In the genomic region with DNA sequence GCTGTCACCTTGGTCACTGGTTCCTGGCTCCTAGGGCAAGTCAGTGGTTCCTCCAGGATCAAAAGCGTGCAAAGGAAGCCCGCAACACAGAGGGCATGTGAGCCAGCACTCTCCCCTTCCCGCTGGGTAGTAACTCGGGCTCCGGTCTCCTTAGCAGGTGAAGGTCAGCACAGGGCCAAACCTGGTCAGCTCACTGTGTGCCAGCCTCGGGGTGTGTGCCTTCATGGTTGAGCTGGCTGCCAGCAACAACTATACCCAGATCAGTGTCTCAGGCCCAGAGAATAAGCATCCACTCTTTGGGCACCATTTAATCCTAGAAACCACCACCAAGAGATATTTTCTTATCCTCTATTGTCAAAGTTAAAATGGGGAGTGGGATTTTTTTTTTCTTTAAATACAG, we compare ENCODE assay signal across 36 cellular contexts. TPM values are rescaled to one million over a fixed set of nuclear protein-coding genes. Genes with fewer than 3 reads are reported as not detected.
"Had no signal": no experiment of that assay in that cellular context is flagged by ENCODE, and none has a peak within 500 bp of the region (broad histone marks: within the 10 kb centered on the region; RNA-seq: fewer than 3 reads in every experiment).

No MANE protein-coding gene starts in this region.

- H3K27me3 ChIP-seq: ascending aorta had no signal

- H3K27me3 Mint-ChIP-seq: activated CD8-positive, alpha-beta T cell treated with anti-CD3 and anti-CD28 coated beads for 36 hours; activated naive CD4-positive, alpha-beta T cell treated with anti-CD3 and anti-CD28 coated beads, Interleukin-2, amount 50 U/mL, for 24 hours; activated naive CD8-positive, alpha-beta T cell; activated naive CD8-positive, alpha-beta T cell treated with anti-CD3 and anti-CD28 coated beads, Interleukin-2, amount 50 U/mL, for 24 hours; central memory CD8-positive, alpha-beta T cell had no signal

- H3K4me1 ChIP-seq: ascending aorta had no signal

- H3K4me1 Mint-ChIP-seq: activated B cell treated with CpG ODN at 0.5 μM for 24 hours; activated CD4-positive, alpha-beta T cell treated with anti-CD3 and anti-CD28 coated beads, Interleukin-2, amount 10 ng/mL, durations not matched to agents 24 days and 14 days; activated CD8-positive, alpha-beta memory T cell treated with anti-CD3 and anti-CD28 coated beads, Interleukin-2, amount 10 ng/mL, durations not matched to agents 7 days and 5 days; activated naive CD4-positive, alpha-beta T cell treated with anti-CD3 and anti-CD28 coated beads, Interleukin-2, amount 10 ng/mL, durations not matched to agents 7 days and 5 days; activated naive CD4-positive, alpha-beta T cell treated with anti-CD3 and anti-CD28 coated beads, Interleukin-2, amount 50 U/mL, for 24 hours; activated naive CD8-positive, alpha-beta T cell treated with anti-CD3 and anti-CD28 coated beads, Interleukin-2, amount 50 U/mL, for 24 hours; central memory CD8-positive, alpha-beta T cell had no signal

- H3K9me3 Mint-ChIP-seq: activated B cell treated with CpG ODN at 0.5 μM for 24 hours; activated CD4-positive, alpha-beta memory T cell treated with anti-CD3 and anti-CD28 coated beads for 36 hours; activated CD4-positive, alpha-beta T cell treated with anti-CD3 and anti-CD28 coated beads, Interleukin-2, amount 10 ng/mL, durations not matched to agents 24 days and 14 days; activated CD8-positive, alpha-beta T cell treated with anti-CD3 and anti-CD28 coated beads for 36 hours; activated naive CD4-positive, alpha-beta T cell treated with anti-CD3 and anti-CD28 coated beads, Interleukin-2, amount 10 ng/mL, durations not matched to agents 7 days and 5 days; activated naive CD4-positive, alpha-beta T cell treated with anti-CD3 and anti-CD28 coated beads, Interleukin-2, amount 50 U/mL, for 24 hours; activated naive CD8-positive, alpha-beta T cell treated with anti-CD3 and anti-CD28 coated beads, Interleukin-2, amount 10 ng/mL, durations not matched to agents 7 days and 5 days; activated naive CD8-positive, alpha-beta T cell treated with anti-CD3 and anti-CD28 coated beads, Interleukin-2, amount 50 U/mL, for 24 hours; activated T-cell treated with anti-CD3 and anti-CD28 coated beads, Interleukin-2, amount 50 U/mL, for 24 hours; activated T-helper 2 cell treated with anti-CD3 and anti-CD28 coated beads, Interferon-gamma antibody, Interleukin-2, Interleukin-4, amounts not matched to agents 10 μg/mL and 5 μg/mL and 100 μg/mL, durations not matched to agents 14 hours and 24 hours and 36 hours; central memory CD8-positive, alpha-beta T cell; T-helper 1 cell treated with Interleukin-12 subunit alpha and Interleukin-12 subunit beta and Interleukin-4 antibody, amounts not matched to agents 30 μg/mL and 1 μg/mL, for 36 hours; T-helper 2 cell treated with Interferon-gamma antibody and Interleukin-4, amounts not matched to agents 5 μg/mL and 100 μg/mL, for 36 hours had no signal

- H3K27ac Mint-ChIP-seq: activated B cell treated with CpG ODN at 0.5 μM for 24 hours; activated CD4-positive, alpha-beta memory T cell treated with anti-CD3 and anti-CD28 coated beads for 36 hours; activated CD4-positive, alpha-beta T cell treated with anti-CD3 and anti-CD28 coated beads, Interleukin-2, amount 10 ng/mL, durations not matched to agents 24 days and 14 days; activated CD8-positive, alpha-beta memory T cell treated with anti-CD3 and anti-CD28 coated beads, Interleukin-2, amount 10 ng/mL, durations not matched to agents 7 days and 5 days; activated CD8-positive, alpha-beta T cell treated with anti-CD3 and anti-CD28 coated beads for 36 hours; activated naive CD4-positive, alpha-beta T cell treated with anti-CD3 and anti-CD28 coated beads, Interleukin-2, amount 10 ng/mL, durations not matched to agents 7 days and 5 days; activated naive CD4-positive, alpha-beta T cell treated with anti-CD3 and anti-CD28 coated beads, Interleukin-2, amount 50 U/mL, for 24 hours; activated naive CD8-positive, alpha-beta T cell; activated naive CD8-positive, alpha-beta T cell treated with anti-CD3 and anti-CD28 coated beads, Interleukin-2, amount 10 ng/mL, durations not matched to agents 7 days and 5 days; activated naive CD8-positive, alpha-beta T cell treated with anti-CD3 and anti-CD28 coated beads, Interleukin-2, amount 50 U/mL, for 24 hours; activated T-cell treated with anti-CD3 and anti-CD28 coated beads, Interleukin-2, amount 50 U/mL, for 24 hours; activated T-helper 2 cell treated with anti-CD3 and anti-CD28 coated beads, Interferon-gamma antibody, Interleukin-2, Interleukin-4, amounts not matched to agents 10 μg/mL and 5 μg/mL and 100 μg/mL, durations not matched to agents 14 hours and 24 hours and 36 hours; brain; T-helper 1 cell treated with Interleukin-12 subunit alpha and Interleukin-12 subunit beta and Interleukin-4 antibody, amounts not matched to agents 30 μg/mL and 1 μg/mL, for 36 hours; T-helper 2 cell treated with Interferon-gamma antibody and Interleukin-4, amounts not matched to agents 5 μg/mL and 100 μg/mL, for 36 hours had no signal

- DNase-seq: activated B cell treated with CpG ODN at 0.5 μM for 24 hours; activated CD4-positive, alpha-beta memory T cell treated with anti-CD3 and anti-CD28 coated beads for 36 hours; activated CD4-positive, alpha-beta T cell treated with anti-CD3 and anti-CD28 coated beads for 4 hours; activated CD4-positive, alpha-beta T cell treated with anti-CD3 and anti-CD28 coated beads, Interleukin-2, amount 10 ng/mL, durations not matched to agents 24 days and 14 days; activated CD4-positive, alpha-beta T cell treated with anti-CD3 and anti-CD28 coated beads, Interleukin-2, amount 50 U/mL, for 1 hour; activated CD4-positive, alpha-beta T cell treated with anti-CD3 and anti-CD28 coated beads, Interleukin-2, amount 50 U/mL, for 4 hours; activated CD4-positive, CD25-positive, alpha-beta regulatory T cell treated with anti-CD3 and anti-CD28 coated beads, Interleukin-2, amount 50 U/mL, for 72 hours; activated CD8-positive, alpha-beta memory T cell treated with anti-CD3 and anti-CD28 coated beads, Interleukin-2, amount 10 ng/mL, durations not matched to agents 7 days and 5 days; activated CD8-positive, alpha-beta memory T cell treated with anti-CD3 and anti-CD28 coated beads, Interleukin-2, amount 50 U/mL, for 48 hours; activated CD8-positive, alpha-beta T cell treated with anti-CD3 and anti-CD28 coated beads for 36 hours; activated effector memory CD4-positive, alpha-beta T cell treated with Interleukin-2 at 50 U/mL for 16 hours; activated gamma-delta T cell; activated naive CD4-positive, alpha-beta T cell treated with anti-CD3 and anti-CD28 coated beads, Interleukin-2, amount 10 ng/mL, durations not matched to agents 7 days and 5 days; activated naive CD4-positive, alpha-beta T cell treated with Interleukin-2 at 50 U/mL for 16 hours; activated naive CD8-positive, alpha-beta T cell treated with anti-CD3 and anti-CD28 coated beads, Interleukin-2, amount 10 ng/mL, durations not matched to agents 7 days and 5 days; activated naive CD8-positive, alpha-beta T cell treated with anti-CD3 and anti-CD28 coated beads, Interleukin-2, amount 50 U/mL, for 24 hours; activated T-cell treated with anti-CD3 and anti-CD28 coated beads, Interleukin-2, amount 50 U/mL, for 24 hours; activated T-cell treated with anti-CD3 and anti-CD28 coated beads, Interleukin-2, amount 50 U/mL, for 48 hours; amygdala; anterior cingulate cortex; caudate nucleus; cerebellar nuclear complex; T-helper 1 cell; T-helper 2 cell; T-helper 9 cell had no signal

- H3K36me3 ChIP-seq: ascending aorta, cardiac muscle cell had no signal

- H3K36me3 Mint-ChIP-seq: activated CD4-positive, alpha-beta memory T cell treated with anti-CD3 and anti-CD28 coated beads for 36 hours; activated CD8-positive, alpha-beta memory T cell treated with anti-CD3 and anti-CD28 coated beads, Interleukin-2, amount 10 ng/mL, durations not matched to agents 7 days and 5 days; activated naive CD4-positive, alpha-beta T cell treated with anti-CD3 and anti-CD28 coated beads, Interleukin-2, amount 10 ng/mL, durations not matched to agents 7 days and 5 days; activated naive CD4-positive, alpha-beta T cell treated with anti-CD3 and anti-CD28 coated beads, Interleukin-2, amount 50 U/mL, for 24 hours; activated naive CD8-positive, alpha-beta T cell; activated naive CD8-positive, alpha-beta T cell treated with anti-CD3 and anti-CD28 coated beads, Interleukin-2, amount 10 ng/mL, durations not matched to agents 7 days and 5 days; brain had no signal

- H3K4me3 ChIP-seq: ascending aorta, cardiac muscle cell had no signal

- H3K27ac ChIP-seq: ascending aorta, cardiac muscle cell, VCaP had no signal

- H3K9me3 ChIP-seq: ascending aorta had no signal

- H3K4me3 Mint-ChIP-seq: activated B cell treated with CpG ODN at 0.5 μM for 24 hours; activated CD4-positive, alpha-beta memory T cell treated with anti-CD3 and anti-CD28 coated beads for 36 hours; activated CD4-positive, alpha-beta T cell treated with anti-CD3 and anti-CD28 coated beads, Interleukin-2, amount 10 ng/mL, durations not matched to agents 24 days and 14 days; activated CD8-positive, alpha-beta memory T cell treated with anti-CD3 and anti-CD28 coated beads, Interleukin-2, amount 10 ng/mL, durations not matched to agents 7 days and 5 days; activated CD8-positive, alpha-beta T cell treated with anti-CD3 and anti-CD28 coated beads for 36 hours; activated naive CD4-positive, alpha-beta T cell treated with anti-CD3 and anti-CD28 coated beads, Interleukin-2, amount 10 ng/mL, durations not matched to agents 7 days and 5 days; activated naive CD4-positive, alpha-beta T cell treated with anti-CD3 and anti-CD28 coated beads, Interleukin-2, amount 50 U/mL, for 24 hours; activated naive CD8-positive, alpha-beta T cell; activated naive CD8-positive, alpha-beta T cell treated with anti-CD3 and anti-CD28 coated beads, Interleukin-2, amount 10 ng/mL, durations not matched to agents 7 days and 5 days; activated naive CD8-positive, alpha-beta T cell treated with anti-CD3 and anti-CD28 coated beads, Interleukin-2, amount 50 U/mL, for 24 hours; activated T-cell treated with anti-CD3 and anti-CD28 coated beads, Interleukin-2, amount 50 U/mL, for 24 hours; brain; central memory CD8-positive, alpha-beta T cell; T-helper 1 cell treated with Interleukin-12 subunit alpha and Interleukin-12 subunit beta and Interleukin-4 antibody, amounts not matched to agents 30 μg/mL and 1 μg/mL, for 36 hours; T-helper 2 cell treated with Interferon-gamma antibody and Interleukin-4, amounts not matched to agents 5 μg/mL and 100 μg/mL, for 36 hours had no signal

RNA-seq across cellular contexts. Expression of a gene that starts 30.0 kb away (rescaled TPM):
- total RNA-seq: activated B cell treated with CpG ODN at 0.5 μM for 24 hours, ascending aorta, bronchial epithelial cell had no signal

RNA-seq across cellular contexts. Expression of a gene that starts 40.7 kb away (rescaled TPM):
- total RNA-seq: activated B cell treated with CpG ODN at 0.5 μM for 24 hours; activated CD4-positive, alpha-beta memory T cell treated with anti-CD3 and anti-CD28 coated beads for 36 hours; activated CD4-positive, alpha-beta T cell treated with anti-CD3 and anti-CD28 coated beads, Interleukin-2, amount 10 ng/mL, durations not matched to agents 24 days and 14 days; activated CD8-positive, alpha-beta memory T cell treated with anti-CD3 and anti-CD28 coated beads, Interleukin-2, amount 10 ng/mL, durations not matched to agents 7 days and 5 days; activated CD8-positive, alpha-beta T cell treated with anti-CD3 and anti-CD28 coated beads for 36 hours; activated naive CD8-positive, alpha-beta T cell treated with anti-CD3 and anti-CD28 coated beads, Interleukin-2, amount 10 ng/mL, durations not matched to agents 7 days and 5 days; activated T-helper 2 cell treated with anti-CD3 and anti-CD28 coated beads, Interferon-gamma antibody, Interleukin-2, Interleukin-4, amounts not matched to agents 10 μg/mL and 5 μg/mL and 100 μg/mL, durations not matched to agents 14 hours and 24 hours and 36 hours; ascending aorta; bronchial epithelial cell; cardiac muscle cell had no signal
- polyA plus RNA-seq: cardiac muscle cell had no signal

RNA-seq across cellular contexts. Expression of a gene that starts 41.6 kb away (rescaled TPM):
- total RNA-seq: activated B cell treated with CpG ODN at 0.5 μM for 24 hours; activated CD4-positive, alpha-beta memory T cell treated with anti-CD3 and anti-CD28 coated beads for 36 hours; activated CD4-positive, alpha-beta T cell treated with anti-CD3 and anti-CD28 coated beads, Interleukin-2, amount 10 ng/mL, durations not matched to agents 24 days and 14 days; activated CD8-positive, alpha-beta memory T cell treated with anti-CD3 and anti-CD28 coated beads, Interleukin-2, amount 10 ng/mL, durations not matched to agents 7 days and 5 days; activated CD8-positive, alpha-beta T cell treated with anti-CD3 and anti-CD28 coated beads for 36 hours; activated T-helper 2 cell treated with anti-CD3 and anti-CD28 coated beads, Interferon-gamma antibody, Interleukin-2, Interleukin-4, amounts not matched to agents 10 μg/mL and 5 μg/mL and 100 μg/mL, durations not matched to agents 14 hours and 24 hours and 36 hours; ascending aorta; bronchial epithelial cell; cardiac muscle cell had no signal
